1 cellular context compared by ENCODE assay signal in genomic region chr21:33321000-33321399, GRCh38.
A peak's percentile ranks its signal among the peaks of the same experiment; 100 is the strongest.
TF ChIP-seq lines count a peak whose summit lies in the region.

No MANE protein-coding gene starts in this region.

TF ChIP-seq in GM12878, 131 proteins besides CTCF, POLR2A, EP300 and RAD21:
- TF ChIP-seq ZBTB33 (IDR thresholded peaks at IDR 0.05) (peak; percentile 22; the same call in 1 of the 2 replicates), HDAC2 (IDR thresholded peaks at IDR 0.05) (0 out of 2 replicates have a peak, but pooled peaks have one; percentile 51), IKZF2 (IDR thresholded peaks at IDR 0.05) (peak; percentile 63 to 70; a peak in 2 of 4 replicates)
